12 cellular contexts compared by ENCODE assay signal in the genomic region with DNA sequence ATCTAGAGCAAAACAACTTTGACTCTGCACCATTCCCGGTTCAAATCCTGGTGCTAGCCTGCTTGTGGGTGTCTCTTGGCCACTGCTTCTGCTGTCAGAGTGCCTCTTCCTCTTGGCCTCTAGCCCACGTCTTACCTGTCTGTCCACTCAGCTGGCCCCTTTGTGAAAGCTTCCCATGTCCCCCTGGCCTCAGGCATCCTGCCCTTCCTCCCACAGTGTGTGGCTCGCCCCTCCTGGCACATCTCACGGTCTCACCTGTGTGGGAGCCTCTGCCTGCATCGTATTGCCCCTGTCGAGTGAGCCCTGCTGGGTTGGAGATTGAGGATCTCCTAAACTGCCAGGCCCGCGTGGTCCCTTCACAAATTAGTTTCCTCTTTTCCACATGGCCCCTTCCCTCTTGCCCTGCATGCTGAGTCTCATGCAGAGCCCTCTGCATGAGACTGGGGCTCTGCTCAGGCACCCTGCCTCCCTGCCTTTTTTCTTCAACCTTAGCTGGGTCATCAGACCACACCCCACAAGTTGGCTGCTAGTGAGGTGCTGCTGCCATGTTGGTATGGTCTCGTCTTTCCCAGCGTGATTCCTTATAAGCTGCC. TPM values are rescaled to one million over a fixed set of nuclear protein-coding genes. Genes with fewer than 3 reads are reported as not detected.
DNase-seq lines count a peak whose midpoint lies in the region; ATAC-seq and TF ChIP-seq lines count a peak whose summit lies in the region.
"Had no signal": no experiment of that assay in that cellular context is flagged by ENCODE, and none has a peak within 500 bp of the region (broad histone marks: within the 10 kb centered on the region; RNA-seq: fewer than 3 reads in every experiment).

No MANE protein-coding gene starts in this region.

- peaks cover 30% of the 10 kb centered on the region for H3K36me3 Mint-ChIP-seq in activated CD4-positive, alpha-beta T cell treated with anti-CD3 and anti-CD28 coated beads, Interleukin-2, amount 10 ng/mL, durations not matched to agents 7 days and 5 days (ENCODE audit: low read depth)
- peaks cover 8% of the 10 kb centered on the region for H3K36me3 Mint-ChIP-seq in endodermal cell (ENCODE audit: low read depth)

- POLR2A ChIA-PET in activated CD4-positive, alpha-beta T cell treated with anti-CD3 and anti-CD28 coated beads, Interleukin-2, amount 10 ng/mL, durations not matched to agents 7 days and 5 days (lab: Charles Lee) = no interaction called here

- H3K9ac ChIP-seq in endodermal cell (ENCODE audit: extremely low read depth, low read length, poor library complexity, severe bottlenecking) = no peak overlapping the region

- DNase-seq in activated CD4-positive, alpha-beta T cell treated with anti-CD3 and anti-CD28 coated beads, Interleukin-2, amount 10 ng/mL, durations not matched to agents 7 days and 5 days = no peak
- DNase-seq in activated CD4-positive, alpha-beta T cell treated with anti-CD3 and anti-CD28 coated beads for 1 hour = no peak
- DNase-seq in RWPE2 (ENCODE audit: low spot score) = no peak
- DNase-seq in endodermal cell = no peak
- DNase-seq in sigmoid colon = no peak
- DNase-seq in SHP77 treated with DMSO at 0.1 percent for 48 hours (lab: John Stamatoyannopoulos, UW) = no peak
- no peak for DNase-seq in HK-2 (ENCODE audit: unreplicated experiment)
- DNase-seq: activated CD4-positive, alpha-beta T cell treated with anti-CD3 and anti-CD28 coated beads, Interleukin-2, amount 50 U/mL, for 4 hours; NCI-H345; SIG-M5 had no signal

- TF ChIP-seq EP300 in sigmoid colon (IDR thresholded peaks at IDR 0.05) = no peak

- intact Hi-C loops in sigmoid colon (cut with DNase I) = loop anchor here (5.0 to 10.0 kb wide), 4 partner anchors 207 to 415 kb away; a partner anchor contains a TSS

- 88 to 100% methylated on average over 4 to 10 of the region's 10 CpGs for WGBS in endodermal cell (ENCODE audit: insufficient coverage in 1 of 2, insufficient read length in 1 of 2), 2 experiments
- WGBS in sigmoid colon, 2 donors = 87 to 89% methylated on average over 10 of the region's 10 CpGs

- TF ChIP-seq CTCF in RWPE2 (IDR thresholded peaks at IDR 0.05; ENCODE audit: poor library complexity, severe bottlenecking) (no peak), endodermal cell (conservative IDR thresholded peaks at IDR 0.05) (no peak), sigmoid colon (IDR thresholded peaks at IDR 0.05) (no peak)

- H3K27me3 ChIP-seq in RWPE2 (ENCODE audit: insufficient read depth, poor library complexity, severe bottlenecking) (no peaks in the 10 kb centered on the region), endodermal cell (ENCODE audit: control insufficient read depth, insufficient read depth, low read length, poor library complexity, severe bottlenecking) (no peaks in the 10 kb centered on the region), sigmoid colon (no peaks in the 10 kb centered on the region)

- ATAC-seq in RWPE2 (ENCODE audit: low read depth) (no peak), GM21619 (IDR thresholded peaks at IDR 0.05; ENCODE audit: unreplicated experiment) (no peak)
- ATAC-seq: K562 had no signal

- no peaks in the 10 kb centered on the region for H3K9me3 Mint-ChIP-seq in activated CD4-positive, alpha-beta T cell treated with anti-CD3 and anti-CD28 coated beads, Interleukin-2, amount 10 ng/mL, durations not matched to agents 7 days and 5 days
- H3K9me3 Mint-ChIP-seq in endodermal cell = no peaks in the 10 kb centered on the region

- peaks cover 78% of the 10 kb centered on the region for H3K4me1 Mint-ChIP-seq in activated CD4-positive, alpha-beta T cell treated with anti-CD3 and anti-CD28 coated beads, Interleukin-2, amount 10 ng/mL, durations not matched to agents 7 days and 5 days
- H3K4me1 Mint-ChIP-seq in endodermal cell = peaks cover 55% of the 10 kb centered on the region

- H3K27me3 Mint-ChIP-seq in activated CD4-positive, alpha-beta T cell treated with anti-CD3 and anti-CD28 coated beads, Interleukin-2, amount 10 ng/mL, durations not matched to agents 7 days and 5 days = no peaks in the 10 kb centered on the region
- no peaks in the 10 kb centered on the region for H3K27me3 Mint-ChIP-seq in endodermal cell (ENCODE audit: insufficient read depth)

- peak overlapping the region; percentile 33 for H3K27ac Mint-ChIP-seq in activated CD4-positive, alpha-beta T cell treated with anti-CD3 and anti-CD28 coated beads, Interleukin-2, amount 10 ng/mL, durations not matched to agents 7 days and 5 days
- H3K27ac Mint-ChIP-seq in endodermal cell = peak overlapping the region; percentile 79

- peaks cover 51% of the 10 kb centered on the region for H3K4me1 ChIP-seq in RWPE2 (ENCODE audit: insufficient read depth, poor library complexity, severe bottlenecking)
- peaks cover 17% of the 10 kb centered on the region for H3K4me1 ChIP-seq in endodermal cell (ENCODE audit: control insufficient read depth, insufficient read depth, low read length)
- peaks cover 0 to 67% (median 57%) of the 10 kb centered on the region in 4 donors for H3K4me1 ChIP-seq in sigmoid colon

- peak overlapping the region; percentile 77 for H3K27ac ChIP-seq in RWPE2 (ENCODE audit: poor library complexity, severe bottlenecking)
- no peak overlapping the region for H3K27ac ChIP-seq in endodermal cell (ENCODE audit: low read depth, low read length)
- H3K27ac ChIP-seq in sigmoid colon = peak overlapping the region in 3 of 4 donors; percentile 34 to 95 (median 94)

- H3K9me3 ChIP-seq in RWPE2 (ENCODE audit: severe bottlenecking) (no peaks in the 10 kb centered on the region), endodermal cell (ENCODE audit: control insufficient read depth, low read length) (no peaks in the 10 kb centered on the region), sigmoid colon (no peaks in the 10 kb centered on the region)

- H3K4me3 ChIP-seq in RWPE2 (ENCODE audit: severe bottlenecking) (no peak overlapping the region), endodermal cell (ENCODE audit: low read length) (peak overlapping the region; percentile 97), sigmoid colon (no peak overlapping the region)
- H3K4me3 ChIP-seq: K562 had no signal

- TF ChIP-seq POLR2A in sigmoid colon (IDR thresholded peaks at IDR 0.05) = no peak

- CTCF ChIA-PET in activated CD4-positive, alpha-beta T cell treated with anti-CD3 and anti-CD28 coated beads, Interleukin-2, amount 10 ng/mL, durations not matched to agents 7 days and 5 days (lab: Charles Lee) = interaction anchor here (0.8 to 2.1 kb wide), 4 partner anchors 10 to 116 kb away, joined by 3 to 6 read pairs (median 4); no protein-coding TSS in a partner anchor

- H3K4me3 Mint-ChIP-seq in activated CD4-positive, alpha-beta T cell treated with anti-CD3 and anti-CD28 coated beads, Interleukin-2, amount 10 ng/mL, durations not matched to agents 7 days and 5 days = peak overlapping the region; percentile 94
- H3K4me3 Mint-ChIP-seq in endodermal cell = peak overlapping the region; percentile 82

- peaks cover 43% of the 10 kb centered on the region for H3K36me3 ChIP-seq in RWPE2 (ENCODE audit: low read depth)
- peaks cover 19% of the 10 kb centered on the region for H3K36me3 ChIP-seq in endodermal cell (ENCODE audit: control insufficient read depth, insufficient read depth, low read length)
- H3K36me3 ChIP-seq in sigmoid colon = peaks cover 0 to 6% (median 0%) of the 10 kb centered on the region in 4 donors

RNA-seq across cellular contexts. Expression of a gene that starts 53.7 kb away (rescaled TPM):
- 10 to 100 TPM; 25.5 to 26.1 TPM for total RNA-seq in activated CD4-positive, alpha-beta T cell treated with anti-CD3 and anti-CD28 coated beads, Interleukin-2, amount 10 ng/mL, durations not matched to agents 7 days and 5 days
- total RNA-seq in endodermal cell = 10 to 100 TPM; 17.3 to 17.5 TPM
- 11.6 TPM for polyA plus RNA-seq in endodermal cell (2013, experiment 1 of 2)
- 10.6 TPM for polyA plus RNA-seq in endodermal cell (2013, experiment 2 of 2)
- total RNA-seq in sigmoid colon = 10 to 100 TPM; 15.0 to 22.7 (median 17.2) TPM
- 10 to 100 TPM; 13.8 to 19.0 (median 16.6) TPM for polyA plus RNA-seq in sigmoid colon
